In the genomic region with DNA sequence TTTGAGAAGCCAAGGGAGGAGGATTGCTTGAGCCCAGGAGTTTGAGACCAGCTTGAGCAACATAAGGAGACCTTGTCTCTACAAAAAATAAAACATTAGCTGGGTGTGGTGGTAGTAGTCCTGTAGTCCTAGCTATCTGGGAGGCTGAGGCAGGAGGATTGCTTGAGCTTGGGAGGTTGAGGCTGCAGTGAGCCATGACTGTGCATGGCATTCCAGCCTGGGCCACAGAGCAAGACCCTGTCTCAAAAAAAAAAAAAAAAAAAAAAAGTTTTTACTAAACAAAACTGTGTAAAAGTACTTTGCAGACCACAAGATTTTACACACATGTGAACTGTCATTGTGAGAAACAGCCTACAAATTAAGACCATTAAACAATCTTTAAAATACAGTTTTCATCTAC, we compare ENCODE assay signal across 24 cellular contexts.
"Had no signal": no experiment of that assay in that cellular context is flagged by ENCODE, and none has a peak within 500 bp of the region (broad histone marks: within the 10 kb centered on the region; RNA-seq: fewer than 3 reads in every experiment).

No MANE protein-coding gene starts in this region.

- H3K4me1 Mint-ChIP-seq: activated CD4-positive, alpha-beta T cell treated with anti-CD3 and anti-CD28 coated beads, Interleukin-2, amount 10 ng/mL, durations not matched to agents 24 days and 14 days; memory B cell; naive thymus-derived CD4-positive, alpha-beta T cell; stimulated activated memory B cell treated with anti-CD40 and anti-IgM and Interleukin-4, amounts not matched to agents 10 μg/mL and 1 μg/mL and 100 μg/mL, for 72 hours; T-cell had no signal

- DNase-seq: activated CD4-positive, alpha-beta T cell treated with anti-CD3 and anti-CD28 coated beads, Interleukin-2, amount 10 ng/mL, durations not matched to agents 24 days and 14 days; activated CD8-positive, alpha-beta T cell treated with anti-CD3 and anti-CD28 coated beads, Interleukin-2, amount 10 ng/mL, durations not matched to agents 7 days and 5 days; activated naive CD4-positive, alpha-beta T cell treated with Interleukin-2 at 50 U/mL for 16 hours; activated naive CD8-positive, alpha-beta T cell treated with anti-CD3 and anti-CD28 coated beads, Interleukin-2, amount 10 ng/mL, durations not matched to agents 7 days and 5 days; activated T-cell treated with anti-CD3 and anti-CD28 coated beads, Interleukin-2, amount 50 U/mL, for 24 hours; amygdala; body of pancreas; central memory CD4-positive, alpha-beta T cell; colonic mucosa; gastrocnemius medialis; head of caudate nucleus; naive thymus-derived CD4-positive, alpha-beta T cell; pancreas; sigmoid colon; spleen; stimulated activated CD4-positive, alpha-beta T cell treated with anti-CD3 and anti-CD28 coated beads, Interleukin-4, amount 100 ng/mL, for 4 hours; T-cell had no signal

- ATAC-seq: activated CD8-positive, alpha-beta T cell treated with anti-CD3 and anti-CD28 coated beads, Interleukin-2, amount 10 ng/mL, durations not matched to agents 7 days and 5 days; body of pancreas; gastrocnemius medialis; left lobe of liver; naive thymus-derived CD4-positive, alpha-beta T cell; pancreas; stimulated activated memory B cell treated with anti-CD40 and anti-IgM and Interleukin-4, amounts not matched to agents 10 μg/mL and 1 μg/mL and 100 μg/mL, for 72 hours; T-cell had no signal

- H3K4me3 ChIP-seq: body of pancreas, colonic mucosa, gastrocnemius medialis, pancreas, sigmoid colon, spleen had no signal

- H3K27ac ChIP-seq: body of pancreas, colonic mucosa, pancreas had no signal

- H3K27ac Mint-ChIP-seq: activated CD4-positive, alpha-beta T cell treated with anti-CD3 and anti-CD28 coated beads, Interleukin-2, amount 10 ng/mL, durations not matched to agents 24 days and 14 days; activated CD8-positive, alpha-beta T cell treated with anti-CD3 and anti-CD28 coated beads, Interleukin-2, amount 10 ng/mL, durations not matched to agents 7 days and 5 days; activated naive CD8-positive, alpha-beta T cell treated with anti-CD3 and anti-CD28 coated beads, Interleukin-2, amount 10 ng/mL, durations not matched to agents 7 days and 5 days; activated T-cell treated with anti-CD3 and anti-CD28 coated beads, Interleukin-2, amount 50 U/mL, for 24 hours; activated T-helper 2 cell treated with anti-CD3 and anti-CD28 coated beads, Interferon-gamma antibody, Interleukin-2, Interleukin-4, amounts not matched to agents 10 μg/mL and 5 μg/mL and 100 μg/mL, durations not matched to agents 14 hours and 24 hours and 36 hours; naive thymus-derived CD4-positive, alpha-beta T cell; stimulated activated memory B cell treated with anti-CD40 and anti-IgM and Interleukin-4, amounts not matched to agents 10 μg/mL and 1 μg/mL and 100 μg/mL, for 72 hours; T-cell had no signal

- FAIRE-seq: keratinocyte, pancreas, urothelium cell line had no signal

- H3K9me3 ChIP-seq: body of pancreas, colonic mucosa, gastrocnemius medialis, pancreas, sigmoid colon, spleen had no signal

- H3K4me3 Mint-ChIP-seq: activated CD4-positive, alpha-beta T cell treated with anti-CD3 and anti-CD28 coated beads, Interleukin-2, amount 10 ng/mL, durations not matched to agents 24 days and 14 days; activated CD8-positive, alpha-beta T cell treated with anti-CD3 and anti-CD28 coated beads, Interleukin-2, amount 10 ng/mL, durations not matched to agents 7 days and 5 days; activated naive CD8-positive, alpha-beta T cell treated with anti-CD3 and anti-CD28 coated beads, Interleukin-2, amount 10 ng/mL, durations not matched to agents 7 days and 5 days; activated T-cell treated with anti-CD3 and anti-CD28 coated beads, Interleukin-2, amount 50 U/mL, for 24 hours; memory B cell; naive thymus-derived CD4-positive, alpha-beta T cell; stimulated activated memory B cell treated with anti-CD40 and anti-IgM and Interleukin-4, amounts not matched to agents 10 μg/mL and 1 μg/mL and 100 μg/mL, for 72 hours; T-cell had no signal

- H3K36me3 Mint-ChIP-seq: activated naive CD8-positive, alpha-beta T cell treated with anti-CD3 and anti-CD28 coated beads, Interleukin-2, amount 10 ng/mL, durations not matched to agents 7 days and 5 days; naive thymus-derived CD4-positive, alpha-beta T cell; T-cell had no signal

- H3K4me1 ChIP-seq: colonic mucosa had no signal

- H3K27me3 Mint-ChIP-seq: activated CD4-positive, alpha-beta T cell treated with anti-CD3 and anti-CD28 coated beads, Interleukin-2, amount 10 ng/mL, durations not matched to agents 24 days and 14 days; activated T-cell treated with anti-CD3 and anti-CD28 coated beads, Interleukin-2, amount 50 U/mL, for 24 hours; memory B cell; naive thymus-derived CD4-positive, alpha-beta T cell; stimulated activated memory B cell treated with anti-CD40 and anti-IgM and Interleukin-4, amounts not matched to agents 10 μg/mL and 1 μg/mL and 100 μg/mL, for 72 hours; T-cell had no signal

- H3K27me3 ChIP-seq: body of pancreas, colonic mucosa, gastrocnemius medialis, pancreas, sigmoid colon, spleen had no signal

- H3K9me3 Mint-ChIP-seq: activated CD4-positive, alpha-beta T cell treated with anti-CD3 and anti-CD28 coated beads, Interleukin-2, amount 10 ng/mL, durations not matched to agents 24 days and 14 days; activated naive CD8-positive, alpha-beta T cell treated with anti-CD3 and anti-CD28 coated beads, Interleukin-2, amount 10 ng/mL, durations not matched to agents 7 days and 5 days; activated T-cell treated with anti-CD3 and anti-CD28 coated beads, Interleukin-2, amount 50 U/mL, for 24 hours; activated T-helper 2 cell treated with anti-CD3 and anti-CD28 coated beads, Interferon-gamma antibody, Interleukin-2, Interleukin-4, amounts not matched to agents 10 μg/mL and 5 μg/mL and 100 μg/mL, durations not matched to agents 14 hours and 24 hours and 36 hours; endodermal cell; memory B cell; naive thymus-derived CD4-positive, alpha-beta T cell; stimulated activated memory B cell treated with anti-CD40 and anti-IgM and Interleukin-4, amounts not matched to agents 10 μg/mL and 1 μg/mL and 100 μg/mL, for 72 hours; T-cell had no signal
